Comparison of ENCODE assay signal across 18 cellular contexts in the genomic region with DNA sequence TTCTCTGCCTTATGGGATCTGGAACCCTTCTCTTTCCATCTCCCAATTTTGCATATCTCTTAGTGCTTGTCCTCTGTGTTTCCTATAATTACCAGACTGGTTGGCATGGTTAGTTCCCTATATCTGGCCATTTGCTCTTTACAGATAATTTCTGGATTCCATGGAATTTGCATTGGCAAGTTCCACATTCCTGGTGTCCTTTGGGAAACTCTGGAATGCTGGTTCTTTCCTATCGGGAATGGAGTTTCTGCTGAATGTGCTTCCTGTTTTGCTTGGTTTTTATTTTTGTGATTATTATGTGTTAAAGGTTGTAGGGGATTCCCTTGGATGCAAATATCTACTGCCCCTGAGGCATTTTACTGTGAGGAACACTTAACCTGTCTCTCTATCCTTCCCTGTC.
"Had no signal": no experiment of that assay in that cellular context is flagged by ENCODE, and none has a peak within 500 bp of the region (broad histone marks: within the 10 kb centered on the region; RNA-seq: fewer than 3 reads in every experiment).

No MANE protein-coding gene starts in this region.

- H3K4me1 ChIP-seq: esophagus muscularis mucosa, thyroid gland had no signal

- H3K36me3 Mint-ChIP-seq: activated naive CD8-positive, alpha-beta T cell; brain had no signal

- H3K4me3 ChIP-seq: esophagus muscularis mucosa, skin epidermis, thyroid gland, uterus had no signal

- H3K27me3 ChIP-seq: esophagus muscularis mucosa, thyroid gland, uterus had no signal

- H3K9me3 ChIP-seq: esophagus muscularis mucosa, thyroid gland, uterus had no signal

- DNase-seq: activated CD4-positive, alpha-beta T cell treated with anti-CD3 and anti-CD28 coated beads, Interleukin-2, amount 50 U/mL, for 48 hours; activated CD4-positive, CD25-positive, alpha-beta regulatory T cell treated with anti-CD3 and anti-CD28 coated beads, Interleukin-2, amount 50 U/mL, for 72 hours; activated gamma-delta T cell; activated T-cell treated with anti-CD3 and anti-CD28 coated beads, Interleukin-2, amount 50 U/mL, for 4 hours; amygdala; hippocampal formation; midbrain; naive B cell; stimulated activated CD4-positive, alpha-beta T cell treated with anti-CD3 and anti-CD28 coated beads, Interleukin-4, amount 100 ng/mL, for 4 hours; thyroid gland; uterus had no signal

- H3K27ac Mint-ChIP-seq: activated naive CD8-positive, alpha-beta T cell; dendritic cell treated with granulocyte-macrophage colony-stimulating factor and Interleukin-4, amounts not matched to agents 40 ng/mL and 50 ng/mL, for 4 days; T-helper 2 cell treated with Interferon-gamma antibody and Interleukin-4, amounts not matched to agents 5 μg/mL and 100 μg/mL, for 36 hours had no signal

- H3K9me3 Mint-ChIP-seq: activated T-cell treated with anti-CD3 and anti-CD28 coated beads, Interleukin-2, amount 50 U/mL, for 4 hours; brain; central memory CD8-positive, alpha-beta T cell; dendritic cell treated with granulocyte-macrophage colony-stimulating factor and Interleukin-4, amounts not matched to agents 40 ng/mL and 50 ng/mL, for 4 days; naive B cell; T-helper 2 cell treated with Interferon-gamma antibody and Interleukin-4, amounts not matched to agents 5 μg/mL and 100 μg/mL, for 36 hours had no signal

- H3K27ac ChIP-seq: esophagus muscularis mucosa, skin epidermis, thyroid gland, uterus had no signal

- H3K4me3 Mint-ChIP-seq: activated naive CD8-positive, alpha-beta T cell; activated T-cell treated with anti-CD3 and anti-CD28 coated beads, Interleukin-2, amount 50 U/mL, for 4 hours; brain; central memory CD8-positive, alpha-beta T cell; dendritic cell treated with granulocyte-macrophage colony-stimulating factor and Interleukin-4, amounts not matched to agents 40 ng/mL and 50 ng/mL, for 4 days; T-helper 2 cell treated with Interferon-gamma antibody and Interleukin-4, amounts not matched to agents 5 μg/mL and 100 μg/mL, for 36 hours had no signal

- H3K27me3 Mint-ChIP-seq: activated naive CD8-positive, alpha-beta T cell; brain; central memory CD8-positive, alpha-beta T cell; dendritic cell treated with granulocyte-macrophage colony-stimulating factor and Interleukin-4, amounts not matched to agents 40 ng/mL and 50 ng/mL, for 4 days; naive B cell had no signal

- H3K36me3 ChIP-seq: esophagus muscularis mucosa, thyroid gland, uterus had no signal
